ENCODE assay signal across 1 cellular context in genomic region chr19:44499962-44500949, GRCh38.
TF ChIP-seq lines count a peak whose summit lies in the region.

Gene ZNF180 (minus strand): TSS chr19:44500522. CDS start chr19:44497334, 3,188 bp downstream.

TF ChIP-seq in HepG2, 621 proteins besides CTCF, POLR2A, EP300 and RAD21 (continued from another document and continues in another):
- TF ChIP-seq HMGXB4 (CRISPR knock-in tag; IDR thresholded peaks at IDR 0.05; ENCODE audit: borderline replicate concordance in 1 of 2, low read depth in 1 of 2) (peak; percentile 89 to 92), KDM1A (CRISPR knock-in tag; IDR thresholded peaks at IDR 0.05) (no peak), RAD51 (IDR thresholded peaks at IDR 0.05; ENCODE audit: borderline replicate concordance) (no peak), SOX13 (IDR thresholded peaks at IDR 0.05) (peak; percentile 9; the same call in 1 of the 2 replicates), SOX13 (CRISPR knock-in tag; conservative IDR thresholded peaks at IDR 0.05 in 1 of 2, IDR thresholded peaks at IDR 0.05 in 1 of 2) (peak in 1 of 2 experiments; percentile 30; a peak in 2 of 4 replicates), CEBPG (CRISPR knock-in tag; IDR thresholded peaks at IDR 0.05) (peak; percentile 36; the same call in 1 of the 2 replicates), KLF16 (CRISPR knock-in tag; IDR thresholded peaks at IDR 0.05) (peak in 1 of 2 experiments; percentile 86; a peak in 2 of 4 replicates), HCFC1 (IDR thresholded peaks at IDR 0.05; ENCODE audit: low read depth, low read length) (peak; percentile 86), REPIN1 (CRISPR knock-in tag; IDR thresholded peaks at IDR 0.05; ENCODE audit: borderline replicate concordance, low read depth) (no peak; the same call in 1 of the 2 replicates), CAMTA2 (CRISPR knock-in tag; IDR thresholded peaks at IDR 0.05; ENCODE audit: borderline replicate concordance) (peak; percentile 99), CREBL2 (CRISPR knock-in tag; IDR thresholded peaks at IDR 0.05; ENCODE audit: borderline replicate concordance) (peak; percentile 31; the same call in 1 of the 2 replicates), CCAR2 (optimal IDR thresholded peaks at IDR 0.05; ENCODE audit: low read depth, low read length) (no peak), ZNF746 (CRISPR knock-in tag; IDR thresholded peaks at IDR 0.05) (peak; percentile 80; the same call in 1 of the 2 replicates), ELK4 (CRISPR knock-in tag; IDR thresholded peaks at IDR 0.05; ENCODE audit: borderline replicate concordance) (peak; percentile 62; the same call in 1 of the 2 replicates), ZNF512 (CRISPR knock-in tag; IDR thresholded peaks at IDR 0.05) (0 out of 2 replicates have a peak, but pooled peaks have one; percentile 18), PRPF4 (IDR thresholded peaks at IDR 0.05; ENCODE audit: low read depth, low read length, poor library complexity, severe bottlenecking) (no peak), MAFK (conservative IDR thresholded peaks at IDR 0.05 in 1 of 2, IDR thresholded peaks at IDR 0.05 in 1 of 2; ENCODE audit: low read length in 2 of 2) (no peak), LCORL (IDR thresholded peaks at IDR 0.05) (no peak), LCORL (CRISPR knock-in tag; IDR thresholded peaks at IDR 0.05) (peak; percentile 87; the same call in 1 of the 2 replicates), ARNT2 (CRISPR knock-in tag; IDR thresholded peaks at IDR 0.05; ENCODE audit: low read depth) (no peak; the same call in 1 of the 2 replicates), SP4 (CRISPR knock-in tag; IDR thresholded peaks at IDR 0.05) (peak; percentile 75), ZNF30 (CRISPR knock-in tag; IDR thresholded peaks at IDR 0.05) (no peak), BATF2 (CRISPR knock-in tag; IDR thresholded peaks at IDR 0.05) (0 out of 2 replicates have a peak, but pooled peaks have one; percentile 64), ZNF430 (CRISPR knock-in tag; IDR thresholded peaks at IDR 0.05) (peak; percentile 95), MIXL1 (CRISPR knock-in tag; IDR thresholded peaks at IDR 0.05) (0 out of 2 replicates have a peak, but pooled peaks have one; percentile 35), ZBED4 (CRISPR knock-in tag; IDR thresholded peaks at IDR 0.05; ENCODE audit: borderline replicate concordance) (peak; percentile 93), FOXM1 (CRISPR knock-in tag; IDR thresholded peaks at IDR 0.05) (peak; percentile 41; the same call in 1 of the 2 replicates), ZMAT5 (CRISPR knock-in tag; IDR thresholded peaks at IDR 0.05; ENCODE audit: borderline replicate concordance, low read depth) (no peak), TBP (CRISPR knock-in tag; IDR thresholded peaks at IDR 0.05) (no peak), ATRX (CRISPR knock-in tag; IDR thresholded peaks at IDR 0.05; ENCODE audit: borderline replicate concordance) (no peak), ZNF232 (CRISPR knock-in tag; IDR thresholded peaks at IDR 0.05; ENCODE audit: borderline replicate concordance) (peak; percentile 68; the same call in 1 of the 2 replicates), ZNF225 (CRISPR knock-in tag; IDR thresholded peaks at IDR 0.05) (peak; percentile 86; the same call in 1 of the 2 replicates), MTA3 (CRISPR knock-in tag; IDR thresholded peaks at IDR 0.05) (no peak), ONECUT2 (CRISPR knock-in tag; IDR thresholded peaks at IDR 0.05) (no peak), GLI4 (CRISPR knock-in tag; IDR thresholded peaks at IDR 0.05; ENCODE audit: borderline replicate concordance) (peak; percentile 46; the same call in 1 of the 2 replicates), MYC (CRISPR knock-in tag; IDR thresholded peaks at IDR 0.05; ENCODE audit: borderline replicate concordance) (peak; percentile 90), ZBTB10 (CRISPR knock-in tag; IDR thresholded peaks at IDR 0.05; ENCODE audit: borderline replicate concordance) (peak; percentile 69; the same call in 1 of the 2 replicates), CBX1 (IDR thresholded peaks at IDR 0.05; ENCODE audit: low read depth) (peak; percentile 91), ARID2 (CRISPR knock-in tag; IDR thresholded peaks at IDR 0.05; ENCODE audit: borderline replicate concordance) (no peak), ZNF431 (CRISPR knock-in tag; IDR thresholded peaks at IDR 0.05; ENCODE audit: borderline replicate concordance, low read depth) (peak; percentile 45; the same call in 1 of the 2 replicates), TEF (CRISPR knock-in tag; IDR thresholded peaks at IDR 0.05) (0 out of 2 replicates have a peak, but pooled peaks have one; percentile 51), ZNF224 (CRISPR knock-in tag; IDR thresholded peaks at IDR 0.05) (0 out of 2 replicates have a peak, but pooled peaks have one; percentile 17), ZNF205 (CRISPR knock-in tag; IDR thresholded peaks at IDR 0.05) (peak; percentile 98), ZBTB20 (CRISPR knock-in tag; IDR thresholded peaks at IDR 0.05; ENCODE audit: borderline replicate concordance, low read depth) (peak; percentile 60; the same call in 1 of the 2 replicates), ATAD3A (CRISPR knock-in tag; IDR thresholded peaks at IDR 0.05) (no peak), ATF7-NPFF (CRISPR knock-in tag; IDR thresholded peaks at IDR 0.05; ENCODE audit: low read depth) (peak; percentile 64; the same call in 1 of the 2 replicates), MLX (CRISPR knock-in tag; IDR thresholded peaks at IDR 0.05) (peak; percentile 50), FOXO4 (CRISPR knock-in tag; conservative IDR thresholded peaks at IDR 0.05) (0 out of 2 replicates have a peak, but pooled peaks have one; percentile 63), RNF2 (conservative IDR thresholded peaks at IDR 0.05; ENCODE audit: low read depth) (peak; percentile 40; the same call in 1 of the 2 replicates), ZSCAN30 (CRISPR knock-in tag; IDR thresholded peaks at IDR 0.05) (no peak), ATF1 (CRISPR knock-in tag; IDR thresholded peaks at IDR 0.05) (peak; percentile 90), ZNF772 (CRISPR knock-in tag; IDR thresholded peaks at IDR 0.05) (peak; percentile 99)
